ENCODE assay signal across 26 cellular contexts in the genomic region with DNA sequence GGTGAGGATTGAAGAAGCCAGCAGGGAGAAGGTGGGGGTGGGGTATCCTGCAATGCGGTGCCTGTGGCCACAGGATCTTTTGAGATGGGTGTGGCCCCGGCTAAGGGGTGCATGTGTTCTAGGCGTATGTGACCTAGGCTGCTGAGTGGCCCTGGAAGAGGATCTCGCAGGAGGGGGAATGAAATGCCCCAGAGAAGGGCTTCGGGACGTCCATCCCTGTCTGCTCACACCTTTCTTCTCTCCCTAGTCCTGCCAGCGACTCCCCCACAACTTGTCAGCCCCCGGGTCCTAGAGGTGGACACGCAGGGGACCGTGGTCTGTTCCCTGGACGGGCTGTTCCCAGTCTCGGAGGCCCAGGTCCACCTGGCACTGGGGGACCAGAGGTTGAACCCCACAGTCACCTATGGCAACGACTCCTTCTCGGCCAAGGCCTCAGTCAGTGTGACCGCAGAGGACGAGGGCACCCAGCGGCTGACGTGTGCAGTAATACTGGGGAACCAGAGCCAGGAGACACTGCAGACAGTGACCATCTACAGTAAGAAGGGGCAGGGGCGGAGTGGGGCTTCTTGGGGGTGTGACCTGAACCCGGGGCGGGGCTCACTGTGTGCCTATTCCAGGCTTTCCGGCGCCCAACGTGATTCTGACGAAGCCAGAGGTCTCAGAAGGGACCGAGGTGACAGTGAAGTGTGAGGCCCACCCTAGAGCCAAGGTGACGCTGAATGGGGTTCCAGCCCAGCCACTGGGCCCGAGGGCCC. TPM values are rescaled to one million over a fixed set of nuclear protein-coding genes. Genes with fewer than 3 reads are reported as not detected.
"Had no signal": no experiment of that assay in that cellular context is flagged by ENCODE, and none has a peak within 500 bp of the region (broad histone marks: within the 10 kb centered on the region; RNA-seq: fewer than 3 reads in every experiment).

No MANE protein-coding gene starts in this region.

- H3K4me1 ChIP-seq: prostate gland had no signal

- H3K27ac ChIP-seq: brain microvascular endothelial cell, colonic mucosa, epithelial cell of prostate, foreskin keratinocyte, left ventricle myocardium inferior, prostate gland, right atrium auricular region, tibial artery, uterus had no signal

- H3K4me3 ChIP-seq: colonic mucosa, left ventricle myocardium inferior, mucosa of descending colon, prostate gland, right atrium auricular region, tibial artery, uterus had no signal

- H3K9me3 ChIP-seq: colonic mucosa, left ventricle myocardium inferior, mucosa of descending colon, prostate gland, right atrium auricular region, tibial artery, uterus had no signal

- H3K27me3 ChIP-seq: brain microvascular endothelial cell had no signal

- ATAC-seq: activated CD8-positive, alpha-beta memory T cell treated with anti-CD3 and anti-CD28 coated beads, Interleukin-2, amount 10 ng/mL, durations not matched to agents 7 days and 5 days; mucosa of descending colon; stimulated activated naive CD8-positive, alpha-beta T cell treated with anti-CD3 and anti-CD28 coated beads, Interleukin-15, Interleukin-2, amounts not matched to agents 100 U/mL and 50 U/mL, for 24 hours had no signal

- H3K36me3 ChIP-seq: colonic mucosa, prostate gland, uterus had no signal

- DNase-seq: activated B cell treated with CpG ODN at 0.5 μM for 24 hours; activated CD4-positive, alpha-beta memory T cell treated with anti-CD3 and anti-CD28 coated beads for 36 hours; activated CD4-positive, alpha-beta T cell treated with anti-CD3 and anti-CD28 coated beads for 4 hours; activated CD8-positive, alpha-beta memory T cell treated with anti-CD3 and anti-CD28 coated beads, Interleukin-2, amount 10 ng/mL, durations not matched to agents 7 days and 5 days; activated naive CD4-positive, alpha-beta T cell treated with anti-CD3 and anti-CD28 coated beads, Interleukin-2, amount 50 U/mL, for 16 hours; aorta; brain microvascular endothelial cell; colonic mucosa; endodermal cell; hypothalamus; left ventricle myocardium inferior; mesenchymal stem cell; mucosa of descending colon; naive B cell; stimulated activated CD4-positive, alpha-beta T cell treated with anti-CD3 and anti-CD28 coated beads, Interleukin-2, amount 100 ng/mL, for 24 hours; stimulated activated naive CD8-positive, alpha-beta T cell treated with anti-CD3 and anti-CD28 coated beads, Interleukin-15, Interleukin-2, amounts not matched to agents 100 U/mL and 50 U/mL, for 24 hours; substantia nigra; tibial artery; uterus had no signal

RNA-seq across cellular contexts. Expression of a gene that starts 2.8 kb away (rescaled TPM):
- total RNA-seq: neural crest cell, osteocyte had no signal
- polyA plus RNA-seq: aorta had no signal

RNA-seq across cellular contexts. Expression of a gene that starts 5.8 kb away (rescaled TPM):
- total RNA-seq: neural crest cell, skeletal muscle tissue had no signal
